Comparison of ENCODE assay signal across 9 cellular contexts in the genomic region with DNA sequence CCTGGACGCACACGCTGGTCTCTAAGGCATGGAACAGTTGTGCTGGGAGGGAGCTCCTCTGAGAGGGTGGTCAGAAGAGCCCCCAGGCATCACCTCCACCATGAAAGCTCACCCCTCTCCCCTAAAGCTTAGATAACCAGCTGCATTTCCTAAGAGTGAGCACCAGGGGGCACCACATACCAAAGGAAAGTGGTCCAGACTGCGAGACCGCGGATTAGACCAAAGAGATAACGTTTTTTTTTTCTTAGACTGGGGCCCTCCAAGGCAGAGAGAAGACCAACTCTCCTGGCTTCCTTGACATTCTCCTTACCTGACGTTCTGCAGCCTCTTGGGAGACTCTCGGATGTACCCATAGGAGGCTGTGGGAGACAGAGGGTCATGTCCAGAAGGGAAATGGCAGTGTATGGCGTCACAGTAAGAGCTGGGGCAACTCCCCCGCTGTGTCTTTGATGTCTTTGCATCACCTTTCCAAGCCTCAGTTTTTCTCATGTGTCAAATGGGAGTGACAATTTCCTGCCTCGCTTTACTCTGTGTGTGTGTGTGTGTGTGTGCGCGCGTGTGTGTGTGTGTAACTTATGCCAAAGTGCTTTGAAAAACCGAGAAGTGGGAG. TPM values are rescaled to one million over a fixed set of nuclear protein-coding genes. Genes with fewer than 3 reads are reported as not detected.
DNase-seq lines count a peak whose midpoint lies in the region; ATAC-seq, FAIRE-seq and TF ChIP-seq lines count a peak whose summit lies in the region.
"Had no signal": no experiment of that assay in that cellular context is flagged by ENCODE, and none has a peak within 500 bp of the region (broad histone marks: within the 10 kb centered on the region; RNA-seq: fewer than 3 reads in every experiment).

No MANE protein-coding gene starts in this region.

- FAIRE-seq in A549 (lab: Jason Lieb, UNC) (no peak), GM12891 (lab: Jason Lieb, UNC) (peak; percentile 89)

- ATAC-seq in A549 (peak; percentile 54 to 71; a peak in 3 of 6 replicates), lower lobe of right lung (peak; percentile 68 to 80), GM21515 (IDR thresholded peaks at IDR 0.05; ENCODE audit: unreplicated experiment) (no peak)

- no peak overlapping the region for H3K9ac ChIP-seq in colonic mucosa (ENCODE audit: low read depth in 2 of 2, low read length in 2 of 2)

- no peak for TF ChIP-seq EP300 in A549 (IDR thresholded peaks at IDR 0.05)

- intact Hi-C loops in colonic mucosa (cut with DNase I) = loop anchor here (5.0 kb wide), 1 partner anchor 438 kb away; no protein-coding TSS in a partner anchor
- intact Hi-C loops in lower lobe of right lung (cut with DNase I) = no loop called here

- WGBS in A549 (ENCODE audit: missing lambda C conversion rate) = 38% methylated on average over 14 of the region's 15 CpGs

- POLR2A ChIA-PET in A549 (lab: Yijun Ruan, JAX) = interaction anchor here (0.5 to 1.7 kb wide), 3 partner anchors 193 to 453 kb away, joined by 3 to 10 read pairs (median 7); no protein-coding TSS in a partner anchor

- no peaks in the 10 kb centered on the region for H3K27me3 ChIP-seq in colonic mucosa
- no peaks in the 10 kb centered on the region for H3K27me3 ChIP-seq in lower lobe of right lung (ENCODE audit: low read depth)

- TF ChIP-seq POLR2A in A549 (IDR thresholded peaks at IDR 0.05; ENCODE audit: low read length) = no peak
- no peak for TF ChIP-seq POLR2A in GM12891 (IDR thresholded peaks at IDR 0.05; ENCODE audit: low read depth, low read length)

- DNase-seq in A549 (ENCODE audit: low read depth in 1 of 2, low spot score in 1 of 2) = peak; percentile 61
- DNase-seq in GM12891 (ENCODE audit: insufficient read length, low spot score) = peak; percentile 54
- DNase-seq in NCI-H2227 treated with DMSO at 0.1 percent for 48 hours (lab: John Stamatoyannopoulos, UW) = peak; percentile 80
- DNase-seq in activated CD4-positive, alpha-beta T cell treated with anti-CD3 and anti-CD28 coated beads for 48 hours = peak; percentile 82
- DNase-seq in colonic mucosa = peak; percentile 66
- no peak for DNase-seq in lower lobe of right lung
- peak; percentile 56 for DNase-seq in stimulated activated CD8-positive, alpha-beta memory T cell treated with anti-CD3 and anti-CD28 coated beads, Interleukin-12 subunit alpha, Interleukin-12 subunit beta, amount 100 ng/mL, for 1 hour (ENCODE audit: low read depth)

- peak overlapping the region; percentile 51 for H3K4me2 ChIP-seq in A549

- H3K27ac ChIP-seq in A549 (peak overlapping the region; percentile 45 to 74; a peak in 5 of 6 replicates), colonic mucosa (no peak overlapping the region), lower lobe of right lung (no peak overlapping the region)

- H3K36me3 ChIP-seq in colonic mucosa = no peaks in the 10 kb centered on the region
- H3K36me3 ChIP-seq in lower lobe of right lung = no peaks in the 10 kb centered on the region

- TF ChIP-seq RAD21 in A549 (conservative IDR thresholded peaks at IDR 0.05 in 1 of 2, IDR thresholded peaks at IDR 0.05 in 1 of 2) = peak; percentile 93 to 94

- TF ChIP-seq CTCF in A549 (IDR thresholded peaks at IDR 0.05) = peak; percentile 79
- TF ChIP-seq CTCF in colonic mucosa (IDR thresholded peaks at IDR 0.05) = peak; percentile 87
- TF ChIP-seq CTCF in lower lobe of right lung (IDR thresholded peaks at IDR 0.05) = peak; percentile 85

- H3K4me1 ChIP-seq in A549 (peaks cover 17% of the 10 kb centered on the region), colonic mucosa (peaks cover 8% of the 10 kb centered on the region), lower lobe of right lung (peaks cover 4% of the 10 kb centered on the region)

- H3K4me3 ChIP-seq in A549 (no peak overlapping the region), colonic mucosa (no peak overlapping the region), lower lobe of right lung (peak overlapping the region; percentile 11)

- H3K9me3 ChIP-seq in A549 = no peaks in the 10 kb centered on the region
- no peaks in the 10 kb centered on the region for H3K9me3 ChIP-seq in colonic mucosa
- H3K9me3 ChIP-seq in lower lobe of right lung = no peaks in the 10 kb centered on the region

- CTCF ChIA-PET in A549 (lab: Yijun Ruan, JAX) = interaction anchor here (0.5 to 14.7 kb wide), 64 partner anchors 9 to 734 kb away, joined by 3 to 748 read pairs (median 5); partner anchors contain the start of genes IFNLR1, NIPAL3 and STPG1

TF ChIP-seq in A549, 52 proteins besides CTCF, POLR2A, EP300 and RAD21:
- TF ChIP-seq SMC3 (IDR thresholded peaks at IDR 0.05) = peak; percentile 95
- TF ChIP-seq RARB (CRISPR knock-in tag; IDR thresholded peaks at IDR 0.05) = no peak

TF ChIP-seq in GM12891, 5 proteins besides CTCF, POLR2A, EP300 and RAD21:
- TF ChIP-seq POLR2AphosphoS5 (IDR thresholded peaks at IDR 0.05; ENCODE audit: low read depth, low read length) (no peak), PAX5 (IDR thresholded peaks at IDR 0.05; ENCODE audit: insufficient read depth, low read length, severe bottlenecking) (no peak), POU2F2 (IDR thresholded peaks at IDR 0.05; ENCODE audit: low read depth, low read length) (no peak), SPI1 (IDR thresholded peaks at IDR 0.05; ENCODE audit: low read depth, low read length) (no peak), TAF1 (IDR thresholded peaks at IDR 0.05; ENCODE audit: low read depth, low read length) (no peak)

RNA-seq across cellular contexts. Expression of gene IFNLR1, which starts 12.3 kb away (rescaled TPM):
- 1.3 and 1.7 TPM in 2 replicates for polyA plus RNA-seq in A549 (2011; rRNA removed)
- polyA plus RNA-seq in A549 (2012; cell fraction: cytosol; rRNA removed) = 0.74 and 1.1 TPM in 2 replicates
- polyA plus RNA-seq in A549 (2012; cell fraction: nucleus; rRNA removed) = 0.88 and 0.92 TPM in 2 replicates
- polyA plus RNA-seq in A549 (2017; fragmentation: RNase III; extraction: RNeasy Plus Mini Kit Qiagen cat#74134 plus additional on column Dnase treatment) = 0.76 to 0.84 TPM (median 0.78 TPM) in 3 replicates
- 2.3 and 2.6 TPM in 2 replicates for polyA minus RNA-seq in A549 (2011; rRNA and poly(A)+ RNA removed)
- 2.3 TPM for polyA plus RNA-seq in GM12891 (2012; ENCODE audit: low read depth, missing spikeins)
- total RNA-seq in colonic mucosa = 10 to 100 TPM in 1 of 2 donors, 1 to 10 TPM in 1; 7.9 to 16.8 TPM
- total RNA-seq in lower lobe of right lung = 11.7 TPM

RNA-seq across cellular contexts. Expression of gene IL22RA1, which starts 56.5 kb away (rescaled TPM):
- polyA plus RNA-seq in A549 (2011; rRNA removed) (1.7 and 2.1 TPM in 2 replicates), A549 (2017; fragmentation: RNase III; extraction: RNeasy Plus Mini Kit Qiagen cat#74134 plus additional on column Dnase treatment) (1.2 to 1.5 TPM (median 1.4 TPM) in 3 replicates)
- polyA plus RNA-seq in A549 (2012; cell fraction: cytosol; rRNA removed) = 2.4 and 2.5 TPM in 2 replicates
- 5.0 and 5.3 TPM in 2 replicates for polyA plus RNA-seq in A549 (2012; cell fraction: nucleus; rRNA removed)
- 1.6 and 2.0 TPM in 2 replicates for polyA minus RNA-seq in A549 (2011; rRNA and poly(A)+ RNA removed)
- polyA plus RNA-seq in GM12891 (2012; ENCODE audit: low read depth, missing spikeins) = not detected
- total RNA-seq in colonic mucosa (10 to 100 TPM; 15.5 to 17.3 TPM), lower lobe of right lung (0.83 TPM)
- total RNA-seq: temporal lobe had no signal

Comparison
In these comparisons a context has a peak if more than half of its experiments do, and no peak if none do; other contexts are left out.
1. H3K27ac ChIP-seq: peak in A549 (2 of 2); none in colonic mucosa (single experiment) and lower lobe of right lung (single experiment).
2. Peak in every context shown above with its lines, with median percentiles within 50 percentile points of each other: CTCF ChIP-seq.